ENCODE assay signal across 7 cellular contexts in genomic region chr2:209260281-209260680, GRCh38.
"Had no signal": no experiment of that assay in that cellular context is flagged by ENCODE, and none has a peak within 500 bp of the region (broad histone marks: within the 10 kb centered on the region; RNA-seq: fewer than 3 reads in every experiment).

No MANE protein-coding gene starts in this region.

- H3K27ac ChIP-seq: HL-60 had no signal

- ATAC-seq: K562 had no signal

- H3K4me3 ChIP-seq: K562 had no signal

- H3K4me3 Mint-ChIP-seq: IgD-negative memory B cell had no signal

- H3K27me3 Mint-ChIP-seq: IgD-negative memory B cell had no signal

- H3K4me1 Mint-ChIP-seq: IgD-negative memory B cell had no signal

- FAIRE-seq: HepG2, HTR-8/SVneo, K562 had no signal

- DNase-seq: IMR-90, KBM-7 had no signal

- H3K36me3 Mint-ChIP-seq: IgD-negative memory B cell had no signal

- H3K27ac Mint-ChIP-seq: IgD-negative memory B cell had no signal
